Comparison of ENCODE assay signal across 16 cellular contexts in the genomic region with DNA sequence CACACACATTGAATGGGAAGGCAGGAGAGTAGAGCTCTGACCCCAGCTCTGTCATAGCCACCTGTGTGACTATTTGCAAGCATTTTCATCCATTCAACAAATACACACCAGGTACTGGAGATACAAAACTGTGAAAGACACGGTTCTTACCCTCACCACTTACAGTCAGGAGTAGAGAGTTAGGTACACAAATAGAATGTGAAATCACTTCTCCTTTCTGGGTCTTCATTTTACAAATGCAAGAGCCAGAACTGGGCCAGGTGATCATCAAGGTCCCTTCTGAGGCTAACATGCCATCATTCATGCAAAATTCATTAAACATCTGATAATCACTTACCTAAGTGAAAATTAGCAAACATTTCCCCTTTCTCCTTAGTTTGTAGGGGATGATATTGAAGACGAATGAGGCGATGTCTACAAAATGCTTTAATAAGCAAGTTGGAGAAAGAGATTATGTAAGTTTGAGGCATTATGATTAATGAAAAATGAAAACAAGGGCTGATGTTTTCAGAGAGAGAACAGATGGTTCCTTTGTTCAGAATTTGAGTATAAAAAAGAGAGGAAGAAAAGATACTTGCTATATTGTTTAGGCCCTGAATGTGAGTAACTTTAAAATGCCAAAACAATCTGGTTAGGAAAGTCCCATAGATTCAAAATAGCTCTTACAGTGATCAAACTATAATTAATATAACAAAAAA.
DNase-seq lines count a peak whose midpoint lies in the region; ATAC-seq, FAIRE-seq and TF ChIP-seq lines count a peak whose summit lies in the region.
"Had no signal": no experiment of that assay in that cellular context is flagged by ENCODE, and none has a peak within 500 bp of the region (broad histone marks: within the 10 kb centered on the region; RNA-seq: fewer than 3 reads in every experiment).

No MANE protein-coding gene starts in this region.

- H3K9me3 ChIP-seq in PC-3 (ENCODE audit: low read length), result no peaks in the 10 kb centered on the region
- no peaks in the 10 kb centered on the region for H3K9me3 ChIP-seq in skeletal muscle tissue (ENCODE audit: control insufficient read depth in 3 of 3, low read length in 3 of 3)
- H3K9me3 ChIP-seq: lower lobe of right lung, MG63, prostate gland, upper lobe of left lung had no signal

- no peaks in the 10 kb centered on the region for H3K9me2 ChIP-seq in PC-3 (replicated peaks; ENCODE audit: low read length)

- H3K27me3 ChIP-seq in PC-3 (ENCODE audit: low read length) (no peaks in the 10 kb centered on the region), foreskin keratinocyte (no peaks in the 10 kb centered on the region), skeletal muscle tissue (ENCODE audit: control insufficient read depth in 3 of 3, insufficient read depth in 3 of 3, low read length in 3 of 3) (no peaks in the 10 kb centered on the region)
- H3K27me3 ChIP-seq: BLaER1 treated with 17β-estradiol and CSF1 and Interleukin-3, amounts not matched to agents 10 nM and 100 nM; MG63; upper lobe of left lung had no signal

- H3K36me3 ChIP-seq in PC-3 (ENCODE audit: low read depth, low read length) (no peaks in the 10 kb centered on the region), skeletal muscle tissue (ENCODE audit: control insufficient read depth in 3 of 3, insufficient read depth in 3 of 3, low read length in 3 of 3) (no peaks in the 10 kb centered on the region)
- H3K36me3 ChIP-seq: lower lobe of right lung, prostate gland had no signal

- BruUV-seq in PC-3 (replicated peaks; lab: Mats Ljungman, UMichigan), result no TSS peak

- POLR2A ChIA-PET in PC-3 (lab: Charles Lee; ENCODE audit: unreplicated experiment), result no interaction called here

- TF ChIP-seq POLR2A in GM12891 (IDR thresholded peaks at IDR 0.05; ENCODE audit: low read depth, low read length), result no peak

- H3K4me3 ChIP-seq in PC-3 (ENCODE audit: low read length) (no peak overlapping the region), skeletal muscle tissue (ENCODE audit: low read length in 3 of 3) (no peak overlapping the region)
- H3K4me3 ChIP-seq: BLaER1 treated with 17β-estradiol and CSF1 and Interleukin-3, amounts not matched to agents 10 nM and 100 nM; lower lobe of right lung; MG63; prostate gland; upper lobe of left lung had no signal

- intact Hi-C loops in PC-3 (cut with micrococcal nuclease) (loop anchor here (2.0 kb wide), 1 partner anchor 14 kb away; no protein-coding TSS in a partner anchor), head of caudate nucleus (cut with DNase I) (no loop called here)

- peak overlapping the region; percentile 30 for H3K9ac ChIP-seq in PC-3 (ENCODE audit: low read length)
- peak overlapping the region in 1 of 3 donors; percentile 24 for H3K9ac ChIP-seq in skeletal muscle tissue (ENCODE audit: low read depth in 1 of 3, low read length in 3 of 3)
- H3K9ac ChIP-seq: BLaER1 treated with 17β-estradiol and CSF1 and Interleukin-3, amounts not matched to agents 10 nM and 100 nM had no signal

- no peak for FAIRE-seq in GM12891 (lab: Jason Lieb, UNC)

- TF ChIP-seq CTCF in PC-3 (conservative IDR thresholded peaks at IDR 0.05; ENCODE audit: low read depth, low read length) (no peak), foreskin keratinocyte (conservative IDR thresholded peaks at IDR 0.05) (no peak)

- no peaks in the 10 kb centered on the region for H4K20me1 ChIP-seq in PC-3 (ENCODE audit: low read length)

- H3K27ac ChIP-seq in PC-3 (ENCODE audit: low read length), result peak overlapping the region; percentile 75
- peak overlapping the region; percentile 30 for H3K27ac ChIP-seq in foreskin keratinocyte
- H3K27ac ChIP-seq in skeletal muscle tissue (ENCODE audit: low read depth, low read length), result peak overlapping the region; percentile 68
- H3K27ac ChIP-seq: BLaER1 treated with 17β-estradiol and CSF1 and Interleukin-3, amounts not matched to agents 10 nM and 100 nM; lower lobe of right lung; prostate gland; upper lobe of left lung had no signal

- DNase-seq in GM12891 (ENCODE audit: insufficient read length, low spot score) (no peak), PC-3 (no peak), foreskin keratinocyte (no peak), head of caudate nucleus (no peak)
- no peak for DNase-seq in activated naive CD4-positive, alpha-beta T cell treated with Interleukin-2 at 50 U/mL for 16 hours
- DNase-seq in activated CD4-positive, alpha-beta T cell treated with anti-CD3 and anti-CD28 coated beads for 48 hours, result no peak
- DNase-seq: activated CD4-positive, alpha-beta T cell treated with anti-CD3 and anti-CD28 coated beads, Interleukin-2, amount 50 U/mL, for 1 hour; activated gamma-delta T cell treated with Interleukin-2 at 50 U/mL for 16 hours; lower lobe of right lung; MG63; upper lobe of left lung had no signal

- peaks cover 19% of the 10 kb centered on the region; the same call in 1 of the 2 replicates for H3K79me2 ChIP-seq in PC-3 (ENCODE audit: low read length)

- H2AFZ ChIP-seq in PC-3 (ENCODE audit: low read length), result no peak overlapping the region

- peaks cover 5% of the 10 kb centered on the region for H3F3A ChIP-seq in PC-3 (ENCODE audit: low read length, unreplicated experiment)

- ATAC-seq in PC-3 (no peak), foreskin keratinocyte (no peak), HG03520 (IDR thresholded peaks at IDR 0.05; ENCODE audit: unreplicated experiment) (no peak)
- ATAC-seq: HCT116, lower lobe of right lung had no signal

- peaks cover 34% of the 10 kb centered on the region for H3K4me1 ChIP-seq in PC-3 (ENCODE audit: insufficient read depth, low read length)
- peaks cover 21% of the 10 kb centered on the region for H3K4me1 ChIP-seq in foreskin keratinocyte
- H3K4me1 ChIP-seq in skeletal muscle tissue (ENCODE audit: control insufficient read depth in 3 of 3, insufficient read depth in 3 of 3, low read length in 3 of 3), result peaks cover 24 to 26% (median 24%) of the 10 kb centered on the region in 3 donors
- H3K4me1 ChIP-seq: lower lobe of right lung, prostate gland had no signal

- peak overlapping the region; percentile 63 for H3K4me2 ChIP-seq in PC-3 (ENCODE audit: low read length)

- CTCF ChIA-PET in PC-3 (lab: Charles Lee), result no interaction called here

TF ChIP-seq in GM12891, 5 proteins besides CTCF, POLR2A, EP300 and RAD21:
- TF ChIP-seq TAF1 (IDR thresholded peaks at IDR 0.05; ENCODE audit: low read depth, low read length) (no peak), POU2F2 (IDR thresholded peaks at IDR 0.05; ENCODE audit: low read depth, low read length) (no peak), PAX5 (IDR thresholded peaks at IDR 0.05; ENCODE audit: insufficient read depth, low read length, severe bottlenecking) (no peak), SPI1 (IDR thresholded peaks at IDR 0.05; ENCODE audit: low read depth, low read length) (peak; percentile 52; the same call in 1 of the 2 replicates), POLR2AphosphoS5 (IDR thresholded peaks at IDR 0.05; ENCODE audit: low read depth, low read length) (no peak)
